In the genomic region with DNA sequence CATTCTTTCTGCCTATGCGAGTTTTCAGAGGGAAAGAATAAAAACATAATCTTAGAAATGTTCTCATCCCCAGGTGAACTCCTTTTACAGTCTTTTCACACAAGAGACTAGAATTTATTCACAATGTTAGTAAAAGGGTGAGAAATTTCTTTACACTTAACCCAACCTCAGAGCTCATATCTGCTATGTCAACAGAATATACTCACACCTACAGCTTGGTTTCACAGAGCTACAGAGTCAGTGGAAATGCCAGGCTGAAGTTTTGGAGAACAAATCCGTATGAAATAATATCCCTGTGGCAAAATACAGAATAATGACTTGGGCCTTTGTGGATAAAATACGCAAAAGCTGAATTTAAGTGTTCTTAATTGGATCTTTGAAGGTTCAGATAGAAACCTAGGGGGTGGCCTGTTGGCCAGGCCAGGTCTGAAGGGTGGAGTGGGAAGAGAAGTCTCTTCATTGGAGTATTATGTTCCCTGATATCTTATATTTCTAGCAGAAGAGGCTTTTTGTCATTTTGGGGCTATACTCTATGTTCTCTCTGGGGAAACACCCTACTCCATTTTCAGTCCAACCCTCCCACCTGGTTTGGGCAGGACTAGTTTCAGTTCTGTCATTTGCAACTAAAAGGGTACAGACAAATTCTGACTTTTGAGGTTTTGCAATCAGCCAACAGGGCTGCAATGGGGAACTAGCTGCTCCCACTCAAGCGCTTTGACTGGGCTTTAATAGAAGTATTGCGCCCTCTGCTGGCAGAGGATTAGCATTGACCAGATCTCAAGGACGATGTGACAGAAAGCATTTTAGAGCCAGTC, we compare ENCODE assay signal across 8 cellular contexts. TPM values are rescaled to one million over a fixed set of nuclear protein-coding genes. Genes with fewer than 3 reads are reported as not detected.
DNase-seq lines count a peak whose midpoint lies in the region; ATAC-seq lines count a peak whose summit lies in the region.

No MANE protein-coding gene starts in this region.

- ATAC-seq in GM19324 (IDR thresholded peaks at IDR 0.05; ENCODE audit: low FRiP score, unreplicated experiment): peak; percentile 94
- ATAC-seq in HG03439 (IDR thresholded peaks at IDR 0.05; ENCODE audit: unreplicated experiment): peak; percentile 100
- peak; percentile 94 for ATAC-seq in left lobe of liver

- H3K4me2 ChIP-seq in BLaER1: peak overlapping the region; percentile 45

- H3K9ac ChIP-seq in BLaER1: no peak overlapping the region

- no peaks in the 10 kb centered on the region for H3K9me3 ChIP-seq in BLaER1

- no peaks in the 10 kb centered on the region for H3K36me3 ChIP-seq in BLaER1

- peaks cover 36% of the 10 kb centered on the region for H3K4me1 ChIP-seq in BLaER1

- no peaks in the 10 kb centered on the region for H3K27me3 ChIP-seq in BLaER1

- 0 out of 2 replicates have a peak overlapping the region, but pooled peaks have one; percentile 6 for H3K27ac ChIP-seq in BLaER1

- H4K20me1 ChIP-seq in BLaER1: no peaks in the 10 kb centered on the region

- DNase-seq in NCI-H460 (ENCODE audit: extremely low read depth, low read depth) (peak; percentile 88), cerebellar cortex (ENCODE audit: low spot score) (peak; percentile 93), left lobe of liver (ENCODE audit: low spot score) (peak; percentile 76)
- peak; percentile 81 for DNase-seq in activated CD4-positive, CD25-positive, alpha-beta regulatory T cell treated with anti-CD3 and anti-CD28 coated beads, Interleukin-2, amount 50 U/mL, for 16 hours (ENCODE audit: low read depth, low spot score)
- peak; percentile 46 to 64 (median 57) for DNase-seq in stimulated activated CD4-positive, alpha-beta T cell treated with anti-CD3 and anti-CD28 coated beads, TNF-alpha, amount 100 ng/mL, for 1 hour (ENCODE audit: low read depth in 3 of 3, low spot score in 1 of 3)

- H3K4me3 ChIP-seq in BLaER1: no peak overlapping the region

RNA-seq across cellular contexts. Expression of a gene that starts 25.7 kb away (rescaled TPM):
- total RNA-seq in NCI-H460 (2014; rRNA removed; shearing (Covaris generic)): 0.75 and 1.2 TPM in 2 replicates
- polyA plus RNA-seq in NCI-H460 (2014; cell fraction: nucleus; rRNA removed): 0.21 and 0.82 TPM in 2 replicates
- total RNA-seq in left lobe of liver: 1.3 TPM

RNA-seq across cellular contexts. Expression of a gene that starts 26.0 kb away (rescaled TPM):
- 0.46 and 1.2 TPM in 2 replicates for total RNA-seq in NCI-H460 (2014; rRNA removed; shearing (Covaris generic))
- 0.21 and 0.27 TPM in 2 replicates for polyA plus RNA-seq in NCI-H460 (2014; cell fraction: nucleus; rRNA removed)
- total RNA-seq in left lobe of liver: 1.1 TPM
